7 cellular contexts compared by ENCODE assay signal in the genomic region with DNA sequence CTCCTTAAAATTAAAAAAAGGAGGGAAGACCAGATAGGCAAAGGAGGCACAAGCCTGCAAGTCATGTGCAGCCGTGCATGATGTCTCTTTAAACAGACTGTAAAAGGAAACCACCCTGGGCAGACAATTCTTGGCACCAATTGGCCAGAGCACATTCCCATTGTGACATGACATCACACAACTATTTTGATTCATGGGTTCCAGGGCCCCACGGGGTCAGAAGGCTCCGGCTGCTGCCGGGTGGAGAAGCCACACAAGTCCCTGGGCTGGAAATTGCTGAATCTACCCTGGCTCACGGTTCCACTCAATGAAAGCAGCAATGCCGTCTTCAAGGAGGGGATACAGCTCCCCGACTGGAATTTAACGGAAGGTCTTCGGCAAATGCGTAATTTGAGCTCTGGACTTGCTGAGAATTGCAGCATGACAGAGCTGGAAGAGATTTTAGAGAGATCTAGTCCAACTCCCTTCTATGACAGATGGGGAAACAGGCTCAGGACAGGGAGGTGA.
DNase-seq lines count a peak whose midpoint lies in the region; ATAC-seq, FAIRE-seq and TF ChIP-seq lines count a peak whose summit lies in the region.

No MANE protein-coding gene starts in this region.

- H3K4me1 ChIP-seq in esophagus muscularis mucosa (peaks cover 16 to 30% (median 26%) of the 10 kb centered on the region in 4 donors), neuron (ENCODE audit: insufficient read depth, low read length) (peaks cover 38% of the 10 kb centered on the region)

- peak; percentile 97 for FAIRE-seq in RCC 7860 (lab: Jason Lieb, UNC)

- H3K4me3 ChIP-seq in esophagus muscularis mucosa, result peak overlapping the region; percentile 48 to 60 (median 52)
- peak overlapping the region; percentile 33 for H3K4me3 ChIP-seq in neuron (ENCODE audit: low read length)

- no peak overlapping the region for H2AFZ ChIP-seq in neuron (ENCODE audit: low read depth, low read length)

- peak overlapping the region; percentile 82 to 84 (median 82) for H3K27ac ChIP-seq in esophagus muscularis mucosa (replicated peaks in 1 of 4)

- ATAC-seq in GM18907 (IDR thresholded peaks at IDR 0.05; ENCODE audit: unreplicated experiment) (no peak), HG02870 (IDR thresholded peaks at IDR 0.05; ENCODE audit: unreplicated experiment) (no peak)

- H3K27me3 ChIP-seq in esophagus muscularis mucosa, result no peaks in the 10 kb centered on the region
- H3K27me3 ChIP-seq in neuron (ENCODE audit: insufficient read depth, low read length), result no peaks in the 10 kb centered on the region

- TF ChIP-seq EP300 in esophagus muscularis mucosa (IDR thresholded peaks at IDR 0.05), result no peak

- peak in 2 of 3 experiments; percentile 32 to 33 for TF ChIP-seq CTCF in esophagus muscularis mucosa (IDR thresholded peaks at IDR 0.05)

- WGBS in esophagus muscularis mucosa, result 10% methylated on average over 9 of the region's 10 CpGs

- intact Hi-C loops in esophagus muscularis mucosa (cut with DNase I), result no loop called here

- peak; percentile 79 for DNase-seq in HPDE6-E6E7 (ENCODE audit: extremely low spot score)
- peak; percentile 100 for DNase-seq in RCC 7860 (ENCODE audit: low spot score)
- peak; percentile 94 for DNase-seq in esophagus muscularis mucosa (ENCODE audit: extremely low spot score)
- no peak for DNase-seq in stimulated activated CD4-positive, alpha-beta T cell treated with anti-CD3 and anti-CD28 coated beads, Interleukin-15, amount 100 ng/mL, for 24 hours

- no peaks in the 10 kb centered on the region for H3K9me3 ChIP-seq in esophagus muscularis mucosa
- no peaks in the 10 kb centered on the region for H3K9me3 ChIP-seq in neuron (ENCODE audit: low read length)

- TF ChIP-seq POLR2A in esophagus muscularis mucosa (IDR thresholded peaks at IDR 0.05; ENCODE audit: low read depth), result no peak

- H3K36me3 ChIP-seq in esophagus muscularis mucosa (no peaks in the 10 kb centered on the region), neuron (ENCODE audit: insufficient read depth, low read length) (no peaks in the 10 kb centered on the region)
